ENCODE assay signal across 8 cellular contexts in the genomic region with DNA sequence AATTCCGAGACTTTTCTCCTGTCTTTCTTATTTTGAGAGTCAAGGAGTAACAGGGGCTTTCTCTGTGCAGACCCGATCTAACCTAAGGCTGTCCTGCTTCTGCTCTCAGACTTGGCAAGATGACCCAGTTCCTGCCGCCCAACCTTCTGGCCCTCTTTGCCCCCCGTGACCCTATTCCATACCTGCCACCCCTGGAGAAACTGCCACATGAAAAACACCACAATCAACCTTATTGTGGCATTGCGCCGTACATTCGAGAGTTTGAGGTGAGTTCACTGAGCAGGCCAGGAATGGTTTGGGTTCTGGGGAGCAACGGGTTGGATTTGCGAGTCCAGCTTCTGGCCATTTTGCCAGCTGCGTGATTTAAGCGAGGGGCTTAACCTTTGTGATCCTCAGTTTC. TPM values are rescaled to one million over a fixed set of nuclear protein-coding genes. Genes with fewer than 3 reads are reported as not detected.
A peak's percentile ranks its signal among the peaks of the same experiment; 100 is the strongest.
DNase-seq lines count a peak whose midpoint lies in the region; ATAC-seq and TF ChIP-seq lines count a peak whose summit lies in the region.

No MANE protein-coding gene starts in this region.

- H3K27me3 ChIP-seq in HAP-1 (ENCODE audit: low read depth) (no peaks in the 10 kb centered on the region), iPS DF 6.9 (ENCODE audit: control insufficient read depth, insufficient read depth, low read length) (no peaks in the 10 kb centered on the region), smooth muscle cell (ENCODE audit: low read depth) (no peaks in the 10 kb centered on the region)

- no peaks in the 10 kb centered on the region; the same call in 1 of the 2 replicates for H3K9me3 ChIP-seq in HAP-1
- no peaks in the 10 kb centered on the region for H3K9me3 ChIP-seq in iPS DF 6.9 (ENCODE audit: control insufficient read depth, insufficient read depth, low read length)
- H3K9me3 ChIP-seq in smooth muscle cell (replicated peaks; ENCODE audit: low read depth): no peaks in the 10 kb centered on the region

- no peaks in the 10 kb centered on the region for H3F3A ChIP-seq in smooth muscle cell (ENCODE audit: low read depth)

- ATAC-seq in GM18517 (IDR thresholded peaks at IDR 0.05; ENCODE audit: unreplicated experiment) (no peak), HG03354 (IDR thresholded peaks at IDR 0.05; ENCODE audit: poor library complexity, severe bottlenecking, unreplicated experiment) (no peak)

- H3K36me3 ChIP-seq in HAP-1 (replicated peaks) (peaks cover 55% of the 10 kb centered on the region), iPS DF 6.9 (ENCODE audit: control insufficient read depth, insufficient read depth, low read length) (peaks cover 16% of the 10 kb centered on the region), smooth muscle cell (ENCODE audit: low read depth) (no peaks in the 10 kb centered on the region)

- H3K4me1 Mint-ChIP-seq in activated CD4-positive, alpha-beta memory T cell treated with anti-CD3 and anti-CD28 coated beads for 36 hours (ENCODE audit: low read depth): peaks cover 39% of the 10 kb centered on the region

- in situ Hi-C loops in HAP-1 (cut with MboI; ENCODE audit: low sequenced_read_pairs) (no loop called here), GM13977 (cut with MboI; ENCODE audit: low pct_unique_long_range_greater_than_20kb, low sequenced_read_pairs, unreplicated experiment) (no loop called here)

- H3K27ac Mint-ChIP-seq in activated CD4-positive, alpha-beta memory T cell treated with anti-CD3 and anti-CD28 coated beads for 36 hours: peak overlapping the region; percentile 82

- peak overlapping the region; percentile 95 for H3K4me3 ChIP-seq in HAP-1
- peak overlapping the region; percentile 84; the same call in 1 of the 2 replicates for H3K4me3 ChIP-seq in iPS DF 6.9 (ENCODE audit: low read length)
- H3K4me3 ChIP-seq in smooth muscle cell: peak overlapping the region; percentile 79

- H3K4me2 ChIP-seq in smooth muscle cell: peak overlapping the region; percentile 84

- no peak for DNase-seq in HAP-1 (ENCODE audit: low spot score in 2 of 2)
- no peak for DNase-seq in activated CD4-positive, alpha-beta memory T cell treated with anti-CD3 and anti-CD28 coated beads for 36 hours
- no peak for DNase-seq in iPS DF 6.9 (ENCODE audit: low read depth, low spot score)
- DNase-seq in smooth muscle cell (lab: John Stamatoyannopoulos, UW; ENCODE audit: unreplicated experiment): no peak
- no peak for DNase-seq in GM13977 (ENCODE audit: low spot score)
- no peak for DNase-seq in A172 (ENCODE audit: low spot score)

- CTCF ChIA-PET in activated CD4-positive, alpha-beta memory T cell treated with anti-CD3 and anti-CD28 coated beads for 36 hours (lab: Charles Lee): interaction anchor here (1.2 to 4.0 kb wide), 5 partner anchors 9 to 62 kb away, joined by 3 to 42 read pairs (median 6); no protein-coding TSS in a partner anchor

- H3K9me3 Mint-ChIP-seq in activated CD4-positive, alpha-beta memory T cell treated with anti-CD3 and anti-CD28 coated beads for 36 hours: no peaks in the 10 kb centered on the region

- peaks cover 57% of the 10 kb centered on the region for H4K20me1 ChIP-seq in smooth muscle cell (ENCODE audit: low read depth)

- intact Hi-C loops in activated CD4-positive, alpha-beta memory T cell treated with anti-CD3 and anti-CD28 coated beads for 36 hours (cut with micrococcal nuclease): loop anchor here (10.0 kb wide), 1 partner anchor 91 kb away; a partner anchor contains a TSS

- H3K27me3 Mint-ChIP-seq in activated CD4-positive, alpha-beta memory T cell treated with anti-CD3 and anti-CD28 coated beads for 36 hours: no peaks in the 10 kb centered on the region

- POLR2A ChIA-PET in activated CD4-positive, alpha-beta memory T cell treated with anti-CD3 and anti-CD28 coated beads for 36 hours (lab: Charles Lee): interaction anchor here (0.8 kb wide), 1 partner anchor 28 kb away, joined by 3 read pairs; a partner anchor contains a TSS

- H3K27ac ChIP-seq in iPS DF 6.9 (ENCODE audit: low read length) (no peak overlapping the region), smooth muscle cell (ENCODE audit: low read depth) (peak overlapping the region; percentile 72)

- H3K9ac ChIP-seq in smooth muscle cell (ENCODE audit: low read depth): peak overlapping the region; percentile 92

- peaks cover 38% of the 10 kb centered on the region for H3K36me3 Mint-ChIP-seq in activated CD4-positive, alpha-beta memory T cell treated with anti-CD3 and anti-CD28 coated beads for 36 hours

- WGBS in iPS DF 6.9 (ENCODE audit: insufficient coverage, insufficient read length): no CpG with 5 or more reads among the region's 11 CpGs
- WGBS in smooth muscle cell (ENCODE audit: low lambda C conversion rate): 72% methylated on average over 11 of the region's 11 CpGs

- no peak overlapping the region for H2AFZ ChIP-seq in smooth muscle cell (ENCODE audit: low read depth)

- TF ChIP-seq CTCF in smooth muscle cell (IDR thresholded peaks at IDR 0.05; ENCODE audit: borderline replicate concordance, insufficient read depth, poor library complexity, severe bottlenecking) (no peak), GM13977 (IDR thresholded peaks at IDR 0.05; ENCODE audit: extremely low read depth, insufficient read depth, missing control alignments) (no peak)

- peaks cover 59% of the 10 kb centered on the region for H3K79me2 ChIP-seq in smooth muscle cell (ENCODE audit: low read depth)

- peaks cover 10% of the 10 kb centered on the region for H3K4me1 ChIP-seq in HAP-1
- peaks cover 2% of the 10 kb centered on the region; the same call in 1 of the 2 replicates for H3K4me1 ChIP-seq in iPS DF 6.9 (ENCODE audit: control insufficient read depth, insufficient read depth, low read length)
- H3K4me1 ChIP-seq in smooth muscle cell (ENCODE audit: low read depth): peaks cover 18% of the 10 kb centered on the region

- peak overlapping the region; percentile 96 for H3K4me3 Mint-ChIP-seq in activated CD4-positive, alpha-beta memory T cell treated with anti-CD3 and anti-CD28 coated beads for 36 hours

RNA-seq across cellular contexts. Expression of a gene that starts 1.0 kb away (rescaled TPM):
- total RNA-seq in activated CD4-positive, alpha-beta memory T cell treated with anti-CD3 and anti-CD28 coated beads for 36 hours: 100 to 1,000 TPM; 180 to 190 TPM
- 164 and 200 TPM in 2 replicates for total RNA-seq in smooth muscle cell
- polyA plus RNA-seq in smooth muscle cell: 206 and 216 TPM in 2 replicates
- total RNA-seq in A172 (2014; rRNA removed; shearing (Covaris generic)): 143 and 174 TPM in 2 replicates

RNA-seq across cellular contexts. Expression of a gene that starts 13.8 kb away (rescaled TPM):
- not detected for total RNA-seq in activated CD4-positive, alpha-beta memory T cell treated with anti-CD3 and anti-CD28 coated beads for 36 hours
- total RNA-seq in smooth muscle cell: not detected in 2 replicates
- 0.08 and 0.18 TPM in 2 replicates for polyA plus RNA-seq in smooth muscle cell
- not detected in 2 replicates for total RNA-seq in A172 (2014; rRNA removed; shearing (Covaris generic))

RNA-seq across cellular contexts. Expression of a gene that starts 21.7 kb away (rescaled TPM):
- total RNA-seq in activated CD4-positive, alpha-beta memory T cell treated with anti-CD3 and anti-CD28 coated beads for 36 hours: not detected
- 1.2 and 1.8 TPM in 2 replicates for total RNA-seq in smooth muscle cell
- 1.4 and 7.8 TPM in 2 replicates for polyA plus RNA-seq in smooth muscle cell
- not detected in 2 replicates for total RNA-seq in A172 (2014; rRNA removed; shearing (Covaris generic))

RNA-seq across cellular contexts. Expression of a gene that starts 27.9 kb away (rescaled TPM):
- total RNA-seq in activated CD4-positive, alpha-beta memory T cell treated with anti-CD3 and anti-CD28 coated beads for 36 hours: 1 to 10 TPM; 5.1 to 5.6 TPM
- 11.7 and 16.5 TPM in 2 replicates for total RNA-seq in smooth muscle cell
- 24.7 and 30.7 TPM in 2 replicates for polyA plus RNA-seq in smooth muscle cell
- 0.16 and 8.5 TPM in 2 replicates for total RNA-seq in A172 (2014; rRNA removed; shearing (Covaris generic))

RNA-seq across cellular contexts. Expression of a gene that starts 28.7 kb away (rescaled TPM):
- not detected for total RNA-seq in activated CD4-positive, alpha-beta memory T cell treated with anti-CD3 and anti-CD28 coated beads for 36 hours
- 1.3 and 2.0 TPM in 2 replicates for total RNA-seq in smooth muscle cell
- polyA plus RNA-seq in smooth muscle cell: 2.5 and 7.6 TPM in 2 replicates
- total RNA-seq in A172 (2014; rRNA removed; shearing (Covaris generic)): 0.43 and 1.4 TPM in 2 replicates
